Comparison of ENCODE assay signal across 9 cellular contexts in genomic region chr17:50931003-50931878, GRCh38.
A peak's percentile ranks its signal among the peaks of the same experiment; 100 is the strongest.
DNase-seq lines count a peak whose midpoint lies in the region; ATAC-seq, FAIRE-seq and TF ChIP-seq lines count a peak whose summit lies in the region.
"Had no signal": no experiment of that assay in that cellular context is flagged by ENCODE, and none has a peak within 500 bp of the region (broad histone marks: within the 10 kb centered on the region; RNA-seq: fewer than 3 reads in every experiment).

No MANE protein-coding gene starts in this region.

- FAIRE-seq in GM12891 (lab: Jason Lieb, UNC) (peak; percentile 83), HTR-8/SVneo (lab: Jason Lieb, UNC) (peak; percentile 28)
- FAIRE-seq: colon had no signal

- intact Hi-C loops in esophagus muscularis mucosa (cut with DNase I) (no loop called here), mucosa of descending colon (cut with DNase I, micrococcal nuclease) (no loop called here)

- TF ChIP-seq POLR2A in GM12891 (IDR thresholded peaks at IDR 0.05; ENCODE audit: low read depth, low read length) = no peak
- no peak for TF ChIP-seq POLR2A in esophagus muscularis mucosa (IDR thresholded peaks at IDR 0.05; ENCODE audit: low read depth)

- peaks cover 3% of the 10 kb centered on the region for H3K4me1 ChIP-seq in NT2/D1 (ENCODE audit: insufficient read depth, insufficient read length)
- peaks cover 29 to 65% (median 37%) of the 10 kb centered on the region in 4 donors for H3K4me1 ChIP-seq in esophagus muscularis mucosa
- peaks cover 16% of the 10 kb centered on the region for H3K4me1 ChIP-seq in mucosa of descending colon (ENCODE audit: low read depth)

- 3% methylated on average over 12 of the region's 68 CpGs for WGBS in esophagus muscularis mucosa

- DNase-seq in GM12891 (ENCODE audit: insufficient read length, low spot score) (no peak), HTR-8/SVneo (ENCODE audit: insufficient read length, low spot score) (peak; percentile 82), NT2/D1 (ENCODE audit: low read depth, low spot score) (peak; percentile 66), esophagus muscularis mucosa (ENCODE audit: extremely low spot score) (no peak), mucosa of descending colon (peak; percentile 75 to 86 (median 85))
- DNase-seq in activated T-cell treated with anti-CD3 and anti-CD28 coated beads, Interleukin-2, amount 50 U/mL, for 48 hours = peak; percentile 64 to 72

- H3K9me3 ChIP-seq in NT2/D1 (ENCODE audit: insufficient read depth, low read length) (no peaks in the 10 kb centered on the region), esophagus muscularis mucosa (no peaks in the 10 kb centered on the region), mucosa of descending colon (no peaks in the 10 kb centered on the region)

- no peaks in the 10 kb centered on the region for H3K27me3 Mint-ChIP-seq in stimulated activated naive CD8-positive, alpha-beta T cell treated with anti-CD3 and anti-CD28 coated beads, Interleukin-15, Interleukin-2, amounts not matched to agents 100 ng/mL and 50 ng/mL, for 24 hours

- TF ChIP-seq CTCF in esophagus muscularis mucosa (IDR thresholded peaks at IDR 0.05) = no peak
- no peak for TF ChIP-seq CTCF in mucosa of descending colon (IDR thresholded peaks at IDR 0.05)

- H3K36me3 ChIP-seq in NT2/D1 (ENCODE audit: insufficient read depth, insufficient read length, low read length) = no peaks in the 10 kb centered on the region
- H3K36me3 ChIP-seq in esophagus muscularis mucosa = no peaks in the 10 kb centered on the region
- H3K36me3 ChIP-seq in mucosa of descending colon (ENCODE audit: low read depth) = no peaks in the 10 kb centered on the region

- peak overlapping the region; percentile 79 for H3K27ac Mint-ChIP-seq in stimulated activated naive CD8-positive, alpha-beta T cell treated with anti-CD3 and anti-CD28 coated beads, Interleukin-15, Interleukin-2, amounts not matched to agents 100 ng/mL and 50 ng/mL, for 24 hours

- no peaks in the 10 kb centered on the region for H3K9me3 Mint-ChIP-seq in stimulated activated naive CD8-positive, alpha-beta T cell treated with anti-CD3 and anti-CD28 coated beads, Interleukin-15, Interleukin-2, amounts not matched to agents 100 ng/mL and 50 ng/mL, for 24 hours

- peak overlapping the region; percentile 94 to 98 (median 96) for H3K27ac ChIP-seq in esophagus muscularis mucosa (replicated peaks in 1 of 4)

- no peaks in the 10 kb centered on the region for H3K36me3 Mint-ChIP-seq in stimulated activated naive CD8-positive, alpha-beta T cell treated with anti-CD3 and anti-CD28 coated beads, Interleukin-15, Interleukin-2, amounts not matched to agents 100 ng/mL and 50 ng/mL, for 24 hours (ENCODE audit: low read depth)

- peaks cover 24% of the 10 kb centered on the region for H3K4me1 Mint-ChIP-seq in stimulated activated naive CD8-positive, alpha-beta T cell treated with anti-CD3 and anti-CD28 coated beads, Interleukin-15, Interleukin-2, amounts not matched to agents 100 ng/mL and 50 ng/mL, for 24 hours (ENCODE audit: low read depth)

- H3K4me3 ChIP-seq in NT2/D1 (ENCODE audit: insufficient read length, low read depth) (peak overlapping the region; percentile 46), esophagus muscularis mucosa (peak overlapping the region; percentile 53 to 59 (median 57)), mucosa of descending colon (peak overlapping the region; percentile 0)

- H3K9ac ChIP-seq in NT2/D1 (ENCODE audit: insufficient read length, low read depth) = peak overlapping the region; percentile 43

- TF ChIP-seq EP300 in esophagus muscularis mucosa (IDR thresholded peaks at IDR 0.05) = no peak

- H3K4me3 Mint-ChIP-seq in stimulated activated naive CD8-positive, alpha-beta T cell treated with anti-CD3 and anti-CD28 coated beads, Interleukin-15, Interleukin-2, amounts not matched to agents 100 ng/mL and 50 ng/mL, for 24 hours = peak overlapping the region; percentile 78

- H3K27me3 ChIP-seq in NT2/D1 (ENCODE audit: insufficient read depth, insufficient read length) (peaks cover 69% of the 10 kb centered on the region), esophagus muscularis mucosa (no peaks in the 10 kb centered on the region)

- ATAC-seq in mucosa of descending colon (peak; percentile 87), HG03460 (IDR thresholded peaks at IDR 0.05; ENCODE audit: unreplicated experiment) (no peak)

TF ChIP-seq in GM12891, 5 proteins besides CTCF, POLR2A, EP300 and RAD21:
- no peak for TF ChIP-seq TAF1 (IDR thresholded peaks at IDR 0.05; ENCODE audit: low read depth, low read length)
- TF ChIP-seq SPI1 (IDR thresholded peaks at IDR 0.05; ENCODE audit: low read depth, low read length) = no peak
- no peak for TF ChIP-seq POU2F2 (IDR thresholded peaks at IDR 0.05; ENCODE audit: low read depth, low read length)
- TF ChIP-seq PAX5 (IDR thresholded peaks at IDR 0.05; ENCODE audit: insufficient read depth, low read length, severe bottlenecking) = peak; percentile 4

Comparison
In these comparisons a context has a peak if more than half of its experiments do, and no peak if none do; other contexts are left out.
1. DNase-seq: peak in HTR-8/SVneo (single experiment), NT2/D1 (single experiment), activated T-cell treated with anti-CD3 and anti-CD28 coated beads, Interleukin-2, amount 50 U/mL, for 48 hours (2 of 2) and mucosa of descending colon (3 of 3); none in GM12891 (single experiment) and esophagus muscularis mucosa (single experiment).
2. H3K4me3 ChIP-seq: peak in every context shown above with its lines; median percentile 57 in esophagus muscularis mucosa; 46 in NT2/D1; 0 in mucosa of descending colon.